In genomic region chr2:128607440-128607839, GRCh38 we compare ENCODE assay signal across 27 cellular contexts.
DNase-seq lines count a peak whose midpoint lies in the region; ATAC-seq and TF ChIP-seq lines count a peak whose summit lies in the region.
"Had no signal": no experiment of that assay in that cellular context is flagged by ENCODE, and none has a peak within 500 bp of the region (broad histone marks: within the 10 kb centered on the region; RNA-seq: fewer than 3 reads in every experiment).

No MANE protein-coding gene starts in this region.

- no peak overlapping the region for H3K27ac Mint-ChIP-seq in GM23338
- no peak overlapping the region for H3K27ac Mint-ChIP-seq in Caco-2 (ENCODE audit: unreplicated experiment)
- H3K27ac Mint-ChIP-seq: activated CD4-positive, alpha-beta T cell treated with anti-CD3 and anti-CD28 coated beads, Interleukin-2, amount 10 ng/mL, durations not matched to agents 24 days and 14 days; activated T-helper 2 cell treated with anti-CD3 and anti-CD28 coated beads, Interferon-gamma antibody, Interleukin-2, Interleukin-4, amounts not matched to agents 10 μg/mL and 5 μg/mL and 100 μg/mL, durations not matched to agents 14 hours and 24 hours and 36 hours; dendritic cell treated with granulocyte-macrophage colony-stimulating factor and Interleukin-4, amounts not matched to agents 40 ng/mL and 50 ng/mL, for 4 days; natural killer cell had no signal

- H3K4me3 Mint-ChIP-seq in GM23338 (no peak overlapping the region), Caco-2 (ENCODE audit: unreplicated experiment) (no peak overlapping the region)
- H3K4me3 Mint-ChIP-seq: activated CD4-positive, alpha-beta T cell treated with anti-CD3 and anti-CD28 coated beads, Interleukin-2, amount 10 ng/mL, durations not matched to agents 24 days and 14 days; dendritic cell treated with granulocyte-macrophage colony-stimulating factor and Interleukin-4, amounts not matched to agents 40 ng/mL and 50 ng/mL, for 4 days; natural killer cell had no signal

- no peaks in the 10 kb centered on the region for H3K9me3 ChIP-seq in BLaER1 treated with 17β-estradiol and CSF1 and Interleukin-3, amounts not matched to agents 10 nM and 100 nM (replicated peaks in 1 of 11)
- H3K9me3 ChIP-seq in stomach (no peaks in the 10 kb centered on the region), Caco-2 (no peaks in the 10 kb centered on the region)

- no peak for TF ChIP-seq EP300 in stomach (IDR thresholded peaks at IDR 0.05)

- peak overlapping the region in 9 of 11 experiments; percentile 9 to 69 (median 51); a peak in 15 of 22 replicates for H3K4me2 ChIP-seq in BLaER1 treated with 17β-estradiol and CSF1 and Interleukin-3, amounts not matched to agents 10 nM and 100 nM
- H3K4me2 ChIP-seq in GM23338, result no peak overlapping the region
- H3K4me2 ChIP-seq: PC-9 had no signal

- H3F3A ChIP-seq in GM23338 (replicated peaks; ENCODE audit: low read depth), result no peaks in the 10 kb centered on the region

- H3K79me2 ChIP-seq in GM23338 (replicated peaks; ENCODE audit: insufficient read depth), result no peaks in the 10 kb centered on the region

- no peaks in the 10 kb centered on the region for H3K27me3 ChIP-seq in BLaER1 treated with 17β-estradiol and CSF1 and Interleukin-3, amounts not matched to agents 10 nM and 100 nM
- H3K27me3 ChIP-seq in GM23338 (ENCODE audit: insufficient read depth), result no peaks in the 10 kb centered on the region
- peaks cover 0 to 9% (median 0%) of the 10 kb centered on the region in 3 donors for H3K27me3 ChIP-seq in stomach
- H3K27me3 ChIP-seq in Caco-2 (replicated peaks; ENCODE audit: control insufficient read depth, insufficient read depth, low read length), result no peaks in the 10 kb centered on the region
- H3K27me3 ChIP-seq: foreskin keratinocyte had no signal

- H3K4me1 Mint-ChIP-seq in GM23338, result peaks cover 4% of the 10 kb centered on the region; the same call in 2 of the 3 replicates
- H3K4me1 Mint-ChIP-seq in Caco-2 (ENCODE audit: low read depth, unreplicated experiment), result no peaks in the 10 kb centered on the region
- H3K4me1 Mint-ChIP-seq: activated CD4-positive, alpha-beta T cell treated with anti-CD3 and anti-CD28 coated beads, Interleukin-2, amount 10 ng/mL, durations not matched to agents 24 days and 14 days; natural killer cell had no signal

- POLR2A ChIA-PET in Caco-2 (lab: Charles Lee), result no interaction called here

- TF ChIP-seq CTCF in GM23338 (conservative IDR thresholded peaks at IDR 0.05; ENCODE audit: low read depth in 2 of 2) (no peak), stomach (IDR thresholded peaks at IDR 0.05) (no peak), Caco-2 (IDR thresholded peaks at IDR 0.05; ENCODE audit: insufficient read depth in 1 of 2, low read depth in 1 of 2, low read length in 1 of 2, severe bottlenecking in 1 of 2, unreplicated experiment in 1 of 2) (no peak)

- CTCF ChIA-PET in Caco-2 (lab: Charles Lee), result no interaction called here

- intact Hi-C loops in sciatic nerve (cut with DNase I) (no loop called here), stomach (cut with DNase I; ENCODE audit: low total_unique reads) (no loop called here), Caco-2 (cut with micrococcal nuclease; ENCODE audit: unreplicated experiment) (no loop called here)

- 0 out of 22 replicates have a peak overlapping the region, but pooled peaks of 1 of the 11 experiments have one; percentile 32 for H3K9ac ChIP-seq in BLaER1 treated with 17β-estradiol and CSF1 and Interleukin-3, amounts not matched to agents 10 nM and 100 nM

- H3K36me3 Mint-ChIP-seq in GM23338 (ENCODE audit: low read depth), result no peaks in the 10 kb centered on the region
- H3K36me3 Mint-ChIP-seq in Caco-2 (ENCODE audit: insufficient read depth, unreplicated experiment), result no peaks in the 10 kb centered on the region
- H3K36me3 Mint-ChIP-seq: natural killer cell had no signal

- H3K4me3 ChIP-seq in BLaER1 treated with 17β-estradiol and CSF1 and Interleukin-3, amounts not matched to agents 10 nM and 100 nM, result no peak overlapping the region
- H3K4me3 ChIP-seq in GM23338, result no peak overlapping the region
- no peak overlapping the region for H3K4me3 ChIP-seq in stomach
- no peak overlapping the region for H3K4me3 ChIP-seq in Caco-2 (ENCODE audit: low read depth, low read length)
- H3K4me3 ChIP-seq: lung, PC-9 had no signal

- H3K27me3 Mint-ChIP-seq in GM23338 (ENCODE audit: insufficient read depth, low read depth, poor library complexity) (peaks cover 10% of the 10 kb centered on the region), Caco-2 (ENCODE audit: insufficient read depth, unreplicated experiment) (no peaks in the 10 kb centered on the region)
- H3K27me3 Mint-ChIP-seq: activated CD4-positive, alpha-beta T cell treated with anti-CD3 and anti-CD28 coated beads, Interleukin-2, amount 10 ng/mL, durations not matched to agents 24 days and 14 days; dendritic cell treated with granulocyte-macrophage colony-stimulating factor and Interleukin-4, amounts not matched to agents 40 ng/mL and 50 ng/mL, for 4 days had no signal

- H3K36me3 ChIP-seq in BLaER1 treated with 17β-estradiol and CSF1 and Interleukin-3, amounts not matched to agents 10 nM and 100 nM, result no peaks in the 10 kb centered on the region
- no peaks in the 10 kb centered on the region for H3K36me3 ChIP-seq in GM23338 (ENCODE audit: insufficient read depth)
- no peaks in the 10 kb centered on the region for H3K36me3 ChIP-seq in stomach
- no peaks in the 10 kb centered on the region for H3K36me3 ChIP-seq in Caco-2 (ENCODE audit: control insufficient read depth, insufficient read depth, low read length)

- H3K4me1 ChIP-seq in BLaER1 treated with 17β-estradiol and CSF1 and Interleukin-3, amounts not matched to agents 10 nM and 100 nM, result peaks cover 13 to 41% (median 34%) of the 10 kb centered on the region in 10 experiments
- H3K4me1 ChIP-seq in GM23338 (ENCODE audit: insufficient read depth), result peaks cover 8% of the 10 kb centered on the region
- H3K4me1 ChIP-seq in stomach, result no peaks in the 10 kb centered on the region
- H3K4me1 ChIP-seq in Caco-2, result no peaks in the 10 kb centered on the region
- H3K4me1 ChIP-seq: foreskin keratinocyte had no signal

- H4K20me1 ChIP-seq in BLaER1 treated with 17β-estradiol and CSF1 and Interleukin-3, amounts not matched to agents 10 nM and 100 nM, result no peaks in the 10 kb centered on the region; a peak in 1 of 22 replicates
- H4K20me1 ChIP-seq in GM23338 (replicated peaks; ENCODE audit: insufficient read depth), result no peaks in the 10 kb centered on the region

- H3K9me2 ChIP-seq in GM23338 (ENCODE audit: insufficient read depth), result no peaks in the 10 kb centered on the region

- 63 to 80% (median 78%) methylated on average over 9 of the region's 9 CpGs for WGBS in stomach, 5 donors

- DNase-seq in GM23338 (ENCODE audit: low spot score), result no peak
- DNase-seq in fibroblast of peridontal ligament (ENCODE audit: extremely low read depth), result peak; percentile 9
- peak; percentile 44 for DNase-seq in sciatic nerve (ENCODE audit: low spot score)
- no peak for DNase-seq in stomach
- no peak for DNase-seq in Caco-2
- no peak for DNase-seq in kidney tubule cell (ENCODE audit: low spot score)
- DNase-seq: activated CD4-positive, alpha-beta T cell treated with anti-CD3 and anti-CD28 coated beads, Interleukin-2, amount 10 ng/mL, durations not matched to agents 24 days and 14 days; activated CD8-positive, alpha-beta memory T cell treated with anti-CD3 and anti-CD28 coated beads for 24 hours; activated T-cell treated with anti-CD3 and anti-CD28 coated beads for 4 hours; central memory CD4-positive, alpha-beta T cell; DND-41; erythroblast; MV-4-11; natural killer cell; NCI-H2107; NCI-H345; SIG-M5; small intestine; stimulated activated naive CD8-positive, alpha-beta T cell treated with anti-CD3 and anti-CD28 coated beads, Interleukin-15, Interleukin-2, amounts not matched to agents 100 U/mL and 50 U/mL, for 24 hours; SW 1271; T-helper 9 cell had no signal

- no peak for TF ChIP-seq POLR2A in stomach (IDR thresholded peaks at IDR 0.05)

- no TSS peak for BruUV-seq in Caco-2 (replicated peaks; lab: Mats Ljungman, UMichigan)

- H3K9me3 Mint-ChIP-seq in GM23338, result no peaks in the 10 kb centered on the region
- H3K9me3 Mint-ChIP-seq in Caco-2 (ENCODE audit: unreplicated experiment), result no peaks in the 10 kb centered on the region
- H3K9me3 Mint-ChIP-seq: activated CD4-positive, alpha-beta T cell treated with anti-CD3 and anti-CD28 coated beads, Interleukin-2, amount 10 ng/mL, durations not matched to agents 24 days and 14 days; activated T-helper 2 cell treated with anti-CD3 and anti-CD28 coated beads, Interferon-gamma antibody, Interleukin-2, Interleukin-4, amounts not matched to agents 10 μg/mL and 5 μg/mL and 100 μg/mL, durations not matched to agents 14 hours and 24 hours and 36 hours; dendritic cell treated with granulocyte-macrophage colony-stimulating factor and Interleukin-4, amounts not matched to agents 40 ng/mL and 50 ng/mL, for 4 days; natural killer cell had no signal

- no peak overlapping the region for H3K27ac ChIP-seq in BLaER1 treated with 17β-estradiol and CSF1 and Interleukin-3, amounts not matched to agents 10 nM and 100 nM
- H3K27ac ChIP-seq in GM23338 (ENCODE audit: low read depth) (no peak overlapping the region), stomach (no peak overlapping the region)
- H3K27ac ChIP-seq: foreskin keratinocyte, PC-9 had no signal

- peak overlapping the region; percentile 32; the same call in 1 of the 2 replicates for H2AFZ ChIP-seq in GM23338
- H2AFZ ChIP-seq: PC-9 had no signal

- no peak for ATAC-seq in GM23338
- peak; percentile 33 for ATAC-seq in sciatic nerve
- ATAC-seq: natural killer cell; stimulated activated naive CD8-positive, alpha-beta T cell treated with anti-CD3 and anti-CD28 coated beads, Interleukin-15, Interleukin-2, amounts not matched to agents 100 U/mL and 50 U/mL, for 24 hours had no signal

TF ChIP-seq in GM23338, 12 proteins besides CTCF, POLR2A, EP300 and RAD21 (continues in another document):
- TF ChIP-seq CREB1 (CRISPR knock-in tag; IDR thresholded peaks at IDR 0.05; ENCODE audit: low read depth) (no peak), NANOG (IDR thresholded peaks at IDR 0.05; ENCODE audit: borderline replicate concordance) (no peak), POLR2AphosphoS5 (IDR thresholded peaks at IDR 0.05; ENCODE audit: low read depth) (no peak), EZH2 (IDR thresholded peaks at IDR 0.05; ENCODE audit: low read depth, unreplicated experiment) (no peak), JUNB (IDR thresholded peaks at IDR 0.05; ENCODE audit: unreplicated experiment) (no peak), ETS1 (IDR thresholded peaks at IDR 0.05) (no peak), ZNF331 (CRISPR knock-in tag; IDR thresholded peaks at IDR 0.05; ENCODE audit: low read depth) (no peak), EZH2phosphoT487 (IDR thresholded peaks at IDR 0.05; ENCODE audit: unreplicated experiment) (no peak)

Comparison
In these comparisons a context has a peak if more than half of its experiments do, and no peak if none do; other contexts are left out.
1. DNase-seq: peak in fibroblast of peridontal ligament (single experiment) and sciatic nerve (single experiment); none in GM23338 (single experiment), stomach (single experiment), Caco-2 (0 of 2) and kidney tubule cell (single experiment).